In genomic region chr6:170575250-170575649, GRCh38 we compare ENCODE assay signal across 13 cellular contexts. TPM values are rescaled to one million over a fixed set of nuclear protein-coding genes. Genes with fewer than 3 reads are reported as not detected.
A peak's percentile ranks its signal among the peaks of the same experiment; 100 is the strongest.
DNase-seq lines count a peak whose midpoint lies in the region; ATAC-seq and TF ChIP-seq lines count a peak whose summit lies in the region.
"Had no signal": no experiment of that assay in that cellular context is flagged by ENCODE, and none has a peak within 500 bp of the region (broad histone marks: within the 10 kb centered on the region; RNA-seq: fewer than 3 reads in every experiment).

No MANE protein-coding gene starts in this region.

- peaks cover 31% of the 10 kb centered on the region for H3K36me3 ChIP-seq in CD8-positive, alpha-beta T cell (ENCODE audit: insufficient read depth, low read length)
- peaks cover 21 to 30% of the 10 kb centered on the region in 2 experiments for H3K36me3 ChIP-seq in HCT116 (ENCODE audit: control insufficient read depth in 1 of 2, insufficient read depth in 2 of 2, low read length in 2 of 2)

- no peaks in the 10 kb centered on the region for H3K9me2 ChIP-seq in HCT116 (ENCODE audit: insufficient read depth)

- POLR2A ChIA-PET in CD8-positive, alpha-beta T cell (lab: Charles Lee): no interaction called here
- POLR2A ChIA-PET in HCT116 (lab: Charles Lee): interaction anchor here (1.6 kb wide), 1 partner anchor 9 kb away, joined by 5 read pairs; the partner anchor contains the start of gene PDCD2

- no peak overlapping the region for H3K4me2 ChIP-seq in HCT116 (ENCODE audit: low read length)

- no peak overlapping the region for H2AFZ ChIP-seq in HCT116 (ENCODE audit: low read depth, low read length, poor library complexity, severe bottlenecking)

- no peak overlapping the region for H3K9ac ChIP-seq in HCT116 (ENCODE audit: low read length)

- H3K4me3 ChIP-seq in CD8-positive, alpha-beta T cell (ENCODE audit: low read depth, low read length): no peak overlapping the region
- no peak overlapping the region for H3K4me3 ChIP-seq in HCT116 (replicated peaks in 1 of 2; ENCODE audit: low read depth in 1 of 2, low read length in 2 of 2)

- intact Hi-C loops in CD8-positive, alpha-beta T cell (cut with DNase I, micrococcal nuclease): no loop called here
- intact Hi-C loops in HCT116 (cut with micrococcal nuclease): no loop called here

- TF ChIP-seq POLR2A in HCT116 (IDR thresholded peaks at IDR 0.05; ENCODE audit: borderline replicate concordance, extremely low read depth, insufficient read depth, insufficient read length): no peak

- no peaks in the 10 kb centered on the region for H3K79me2 ChIP-seq in HCT116 (ENCODE audit: insufficient read depth, low read length)

- no peak overlapping the region for H3K4me3 Mint-ChIP-seq in CD8-positive, alpha-beta T cell
- H3K4me3 Mint-ChIP-seq: effector memory CD8-positive, alpha-beta T cell had no signal

- TF ChIP-seq CTCF in CD8-positive, alpha-beta T cell (IDR thresholded peaks at IDR 0.05): no peak
- TF ChIP-seq CTCF in HCT116 (IDR thresholded peaks at IDR 0.05 in 2 of 3, conservative IDR thresholded peaks at IDR 0.05 in 1 of 3; ENCODE audit: borderline replicate concordance in 1 of 3, insufficient read depth in 1 of 3, low read depth in 2 of 3, low read length in 2 of 3) (peak; percentile 35 to 55 (median 36); a peak in 4 of 6 replicates), VCaP (conservative IDR thresholded peaks at IDR 0.05) (peak; percentile 60)

- DNase-seq in CD8-positive, alpha-beta T cell: no peak
- no peak for DNase-seq in HCT116 (ENCODE audit: low read depth, low spot score)
- peak; percentile 44 for DNase-seq in iris pigment epithelial cell (ENCODE audit: low read depth)
- DNase-seq in SW 1271 (lab: John Stamatoyannopoulos, UW): no peak
- DNase-seq: activated naive CD4-positive, alpha-beta T cell; effector memory CD8-positive, alpha-beta T cell; KBM-7; kidney; right cardiac atrium had no signal

- peaks cover 79% of the 10 kb centered on the region for H3K36me3 Mint-ChIP-seq in CD8-positive, alpha-beta T cell

- CTCF ChIA-PET in CD8-positive, alpha-beta T cell (lab: Charles Lee): no interaction called here
- CTCF ChIA-PET in HCT116 (lab: Charles Lee): interaction anchor here (1.0 to 1.3 kb wide), 3 partner anchors 9 to 15 kb away, joined by 3 to 7 read pairs (median 5); partner anchors contain the start of gene PDCD2

- RAD21 ChIA-PET in HCT116 (lab: Charles Lee; ENCODE audit: low non-redundant PET in 1 of 2, low total read pairs in 2 of 2, uncharacterized antibody in 2 of 2, unreplicated experiment in 2 of 2): no interaction called here

- no TSS peak for BruUV-seq in HCT116 (replicated peaks; lab: Mats Ljungman, UMichigan)

- H3K27ac ChIP-seq in CD8-positive, alpha-beta T cell (ENCODE audit: low read depth, low read length): no peak overlapping the region
- H3K27ac ChIP-seq in HCT116 (ENCODE audit: low read depth, low read length) (no peak overlapping the region), VCaP (no peak overlapping the region)

- H3K27me3 ChIP-seq in CD8-positive, alpha-beta T cell (ENCODE audit: insufficient read depth, low read length): no peaks in the 10 kb centered on the region
- H3K27me3 ChIP-seq in HCT116 (ENCODE audit: insufficient read depth, low read length): no peaks in the 10 kb centered on the region

- peaks cover 2% of the 10 kb centered on the region for H3K4me1 Mint-ChIP-seq in CD8-positive, alpha-beta T cell (ENCODE audit: low read depth)

- H3K9me3 ChIP-seq in CD8-positive, alpha-beta T cell (ENCODE audit: low read length): no peaks in the 10 kb centered on the region
- H3K9me3 ChIP-seq in HCT116 (ENCODE audit: control insufficient read depth in 1 of 2, insufficient read depth in 1 of 2, low read depth in 1 of 2, low read length in 2 of 2): no peaks in the 10 kb centered on the region

- no peaks in the 10 kb centered on the region for H3K9me3 Mint-ChIP-seq in CD8-positive, alpha-beta T cell
- H3K9me3 Mint-ChIP-seq: effector memory CD8-positive, alpha-beta T cell had no signal

- no peaks in the 10 kb centered on the region for H3K4me1 ChIP-seq in CD8-positive, alpha-beta T cell (ENCODE audit: insufficient read depth, low read length)
- H3K4me1 ChIP-seq in HCT116 (ENCODE audit: control insufficient read depth in 1 of 2, insufficient read depth in 2 of 2, low read length in 2 of 2): no peaks in the 10 kb centered on the region

- peak; percentile 38 for TF ChIP-seq RAD21 in HCT116 (IDR thresholded peaks at IDR 0.05; ENCODE audit: low read depth)

- no peak for ATAC-seq in CD8-positive, alpha-beta T cell
- ATAC-seq in HCT116: peak; percentile 73
- no peak for ATAC-seq in HG03565 (IDR thresholded peaks at IDR 0.05; ENCODE audit: unreplicated experiment)
- no peak for ATAC-seq in GM18502 (IDR thresholded peaks at IDR 0.05; ENCODE audit: poor library complexity, unreplicated experiment)
- no peak for ATAC-seq in GM21737 (IDR thresholded peaks at IDR 0.05; ENCODE audit: unreplicated experiment)
- ATAC-seq: effector memory CD8-positive, alpha-beta T cell; right cardiac atrium had no signal

- no peaks in the 10 kb centered on the region for H4K20me1 ChIP-seq in HCT116 (ENCODE audit: insufficient read depth)

- H3K27ac Mint-ChIP-seq in CD8-positive, alpha-beta T cell: peak overlapping the region; percentile 37

- no peaks in the 10 kb centered on the region for H3K27me3 Mint-ChIP-seq in CD8-positive, alpha-beta T cell (ENCODE audit: low read depth)
- H3K27me3 Mint-ChIP-seq: effector memory CD8-positive, alpha-beta T cell had no signal

TF ChIP-seq in HCT116, 20 proteins besides CTCF, POLR2A, EP300 and RAD21:
- TF ChIP-seq CBX3 (IDR thresholded peaks at IDR 0.05; ENCODE audit: low read depth): no peak
- TF ChIP-seq JUND (IDR thresholded peaks at IDR 0.05): no peak
- no peak for TF ChIP-seq EZH2 (IDR thresholded peaks at IDR 0.05)
- TF ChIP-seq ZFX (IDR thresholded peaks at IDR 0.05): no peak
- TF ChIP-seq, protein P1, sequence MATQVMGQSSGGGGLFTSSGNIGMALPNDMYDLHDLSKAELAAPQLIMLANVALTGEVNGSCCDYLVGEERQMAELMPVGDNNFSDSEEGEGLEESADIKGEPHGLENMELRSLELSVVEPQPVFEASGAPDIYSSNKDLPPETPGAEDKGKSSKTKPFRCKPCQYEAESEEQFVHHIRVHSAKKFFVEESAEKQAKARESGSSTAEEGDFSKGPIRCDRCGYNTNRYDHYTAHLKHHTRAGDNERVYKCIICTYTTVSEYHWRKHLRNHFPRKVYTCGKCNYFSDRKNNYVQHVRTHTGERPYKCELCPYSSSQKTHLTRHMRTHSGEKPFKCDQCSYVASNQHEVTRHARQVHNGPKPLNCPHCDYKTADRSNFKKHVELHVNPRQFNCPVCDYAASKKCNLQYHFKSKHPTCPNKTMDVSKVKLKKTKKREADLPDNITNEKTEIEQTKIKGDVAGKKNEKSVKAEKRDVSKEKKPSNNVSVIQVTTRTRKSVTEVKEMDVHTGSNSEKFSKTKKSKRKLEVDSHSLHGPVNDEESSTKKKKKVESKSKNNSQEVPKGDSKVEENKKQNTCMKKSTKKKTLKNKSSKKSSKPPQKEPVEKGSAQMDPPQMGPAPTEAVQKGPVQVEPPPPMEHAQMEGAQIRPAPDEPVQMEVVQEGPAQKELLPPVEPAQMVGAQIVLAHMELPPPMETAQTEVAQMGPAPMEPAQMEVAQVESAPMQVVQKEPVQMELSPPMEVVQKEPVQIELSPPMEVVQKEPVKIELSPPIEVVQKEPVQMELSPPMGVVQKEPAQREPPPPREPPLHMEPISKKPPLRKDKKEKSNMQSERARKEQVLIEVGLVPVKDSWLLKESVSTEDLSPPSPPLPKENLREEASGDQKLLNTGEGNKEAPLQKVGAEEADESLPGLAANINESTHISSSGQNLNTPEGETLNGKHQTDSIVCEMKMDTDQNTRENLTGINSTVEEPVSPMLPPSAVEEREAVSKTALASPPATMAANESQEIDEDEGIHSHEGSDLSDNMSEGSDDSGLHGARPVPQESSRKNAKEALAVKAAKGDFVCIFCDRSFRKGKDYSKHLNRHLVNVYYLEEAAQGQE (IDR thresholded peaks at IDR 0.05; ENCODE audit: low read depth): no peak
- no peak for TF ChIP-seq CEBPB (IDR thresholded peaks at IDR 0.05; ENCODE audit: low read depth)
- TF ChIP-seq SRF (IDR thresholded peaks at IDR 0.05; ENCODE audit: low read depth): no peak

RNA-seq across cellular contexts. Expression of gene PDCD2, which starts 9.2 kb away (rescaled TPM):
- total RNA-seq in CD8-positive, alpha-beta T cell: 10 to 100 TPM; 43.9 to 46.3 TPM
- total RNA-seq in HCT116 (2021; ENCODE audit: unreplicated experiment): 127 TPM
- 68.5 and 76.6 TPM in 2 replicates for polyA plus RNA-seq in HCT116 (2012)

RNA-seq across cellular contexts. Expression of gene TBP, which starts 21.1 kb away (rescaled TPM):
- total RNA-seq in CD8-positive, alpha-beta T cell: 10 to 100 TPM; 13.8 to 13.9 TPM
- total RNA-seq in HCT116 (2021; ENCODE audit: unreplicated experiment): 22.7 TPM
- 18.4 and 19.8 TPM in 2 replicates for polyA plus RNA-seq in HCT116 (2012)

RNA-seq across cellular contexts. Expression of gene PSMB1, which starts 22.1 kb away (rescaled TPM):
- 100 to 1,000 TPM; 108 to 115 TPM for total RNA-seq in CD8-positive, alpha-beta T cell
- 282 TPM for total RNA-seq in HCT116 (2021; ENCODE audit: unreplicated experiment)
- polyA plus RNA-seq in HCT116 (2012): 379 and 457 TPM in 2 replicates
